ENCODE assay signal across 8 cellular contexts in the genomic region with DNA sequence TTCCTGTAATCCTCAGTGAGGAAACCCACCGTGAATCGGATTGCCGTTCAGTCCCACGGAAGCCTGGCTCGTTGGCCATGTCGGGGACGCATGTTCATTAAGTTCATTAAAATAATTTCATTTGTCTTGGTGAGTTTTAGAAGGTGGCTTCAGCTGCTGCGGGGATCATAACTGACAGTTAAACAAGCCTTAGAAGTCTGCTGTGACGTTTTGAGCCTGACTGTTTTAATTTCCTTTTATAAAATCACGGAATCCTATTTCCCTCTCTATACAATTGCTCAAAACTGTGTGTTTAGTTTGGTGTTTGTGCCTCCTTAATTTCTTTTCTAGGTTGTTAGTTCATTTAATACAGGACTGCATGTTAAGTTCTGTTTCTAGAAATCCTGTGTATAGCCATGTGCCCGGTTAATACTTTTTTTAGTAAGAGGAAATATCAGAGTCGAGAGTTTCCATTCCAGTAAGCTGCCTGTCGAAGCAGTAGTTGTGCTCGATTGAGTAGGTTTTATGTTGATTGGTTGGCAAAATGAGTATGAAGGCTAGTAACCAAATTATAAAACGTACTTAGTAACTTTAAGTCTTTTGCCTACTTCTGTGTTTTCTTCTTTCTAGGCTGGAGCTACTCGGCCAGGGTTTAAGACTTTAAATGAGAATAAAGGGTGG. TPM values are rescaled to one million over a fixed set of nuclear protein-coding genes. Genes with fewer than 3 reads are reported as not detected.
DNase-seq lines count a peak whose midpoint lies in the region; ATAC-seq, FAIRE-seq and TF ChIP-seq lines count a peak whose summit lies in the region.

No MANE protein-coding gene starts in this region.

- peak overlapping the region; percentile 89 for H3K9ac ChIP-seq in PC-3 (ENCODE audit: low read length)

- CTCF ChIA-PET in PC-3 (lab: Charles Lee): no interaction called here

- no peaks in the 10 kb centered on the region for H3F3A ChIP-seq in PC-3 (ENCODE audit: low read length, unreplicated experiment)

- 0% methylated on average over 16 of the region's 16 CpGs for WGBS in heart right ventricle, 2 donors
- 4 to 5% methylated on average over 15 of the region's 16 CpGs for WGBS in ectodermal cell, 2 experiments

- TSS peak; percentile 64 for BruUV-seq in PC-3 (replicated peaks; lab: Mats Ljungman, UMichigan)

- H3K9me3 ChIP-seq in heart right ventricle: no peaks in the 10 kb centered on the region
- H3K9me3 ChIP-seq in PC-3 (ENCODE audit: low read length): no peaks in the 10 kb centered on the region
- no peaks in the 10 kb centered on the region for H3K9me3 ChIP-seq in ectodermal cell (ENCODE audit: control insufficient read depth, low read length)
- no peaks in the 10 kb centered on the region for H3K9me3 ChIP-seq in muscle layer of duodenum (ENCODE audit: control insufficient read depth in 1 of 2, low read length in 2 of 2)

- H3K4me3 ChIP-seq in heart right ventricle (peak overlapping the region; percentile 53 to 96 (median 86)), PC-3 (ENCODE audit: low read length) (peak overlapping the region; percentile 91), ectodermal cell (ENCODE audit: insufficient read depth, low read depth, low read length) (peak overlapping the region; percentile 70), muscle layer of duodenum (ENCODE audit: low read depth in 1 of 2, low read length in 2 of 2) (peak overlapping the region; percentile 94 to 95)

- POLR2A ChIA-PET in PC-3 (lab: Charles Lee; ENCODE audit: unreplicated experiment): interaction anchor here (0.6 kb wide), 1 partner anchor 23 kb away, joined by 9 read pairs; no protein-coding TSS in a partner anchor

- peak overlapping the region; percentile 79 to 99 (median 96) for H3K27ac ChIP-seq in heart right ventricle
- peak overlapping the region; percentile 85 for H3K27ac ChIP-seq in PC-3 (ENCODE audit: low read length)
- peak overlapping the region; percentile 52 for H3K27ac ChIP-seq in ectodermal cell (ENCODE audit: insufficient read depth, low read depth, low read length, poor library complexity, severe bottlenecking)
- H3K27ac ChIP-seq in muscle layer of duodenum (ENCODE audit: low read length): peak overlapping the region; percentile 99

- H3K4me1 ChIP-seq in heart right ventricle (peaks cover 0 to 32% (median 22%) of the 10 kb centered on the region in 9 donors), PC-3 (ENCODE audit: insufficient read depth, low read length) (peaks cover 9% of the 10 kb centered on the region), ectodermal cell (ENCODE audit: control insufficient read depth, insufficient read depth, low read length) (peaks cover 9% of the 10 kb centered on the region), muscle layer of duodenum (ENCODE audit: control insufficient read depth in 1 of 2, insufficient read depth in 2 of 2, low read length in 2 of 2) (peaks cover 0 to 15% of the 10 kb centered on the region in 2 donors)

- H2AFZ ChIP-seq in PC-3 (ENCODE audit: low read length): peak overlapping the region; percentile 69

- TF ChIP-seq CTCF in heart right ventricle (IDR thresholded peaks at IDR 0.05) (peak in 1 of 9 donors; percentile 0), PC-3 (conservative IDR thresholded peaks at IDR 0.05; ENCODE audit: low read depth, low read length) (no peak)

- ATAC-seq in heart right ventricle: no peak
- ATAC-seq in Right ventricle myocardium inferior: no peak
- ATAC-seq in PC-3: no peak

- no peak for DNase-seq in heart right ventricle
- no peak for DNase-seq in Right ventricle myocardium inferior (ENCODE audit: missing footprints)
- DNase-seq in PC-3: no peak
- DNase-seq in HTR-8/SVneo (ENCODE audit: insufficient read length, low spot score): no peak
- DNase-seq in NCI-H187 treated with DMSO at 0.1 percent for 48 hours (lab: John Stamatoyannopoulos, UW): no peak
- DNase-seq in 8988T: no peak

- intact Hi-C loops in heart right ventricle (cut with DNase I): loop anchor here in 5 of 10 donors (5.0 to 10.0 kb wide), 5 partner anchors 52 to 196 kb away; a partner anchor contains a TSS
- intact Hi-C loops in Right ventricle myocardium inferior (cut with DNase I): no loop called here
- intact Hi-C loops in PC-3 (cut with micrococcal nuclease): loop anchor here (2.0 kb wide), 2 partner anchors 52 to 56 kb away; a partner anchor contains a TSS

- no peak for FAIRE-seq in HTR-8/SVneo (lab: Jason Lieb, UNC)

- H4K20me1 ChIP-seq in PC-3 (ENCODE audit: low read length): peaks cover 22% of the 10 kb centered on the region

- H3K27me3 ChIP-seq in heart right ventricle: no peaks in the 10 kb centered on the region
- no peaks in the 10 kb centered on the region for H3K27me3 ChIP-seq in PC-3 (ENCODE audit: low read length)
- no peaks in the 10 kb centered on the region for H3K27me3 ChIP-seq in ectodermal cell (ENCODE audit: control insufficient read depth, insufficient read depth, low read length, poor library complexity, severe bottlenecking)
- no peaks in the 10 kb centered on the region for H3K27me3 ChIP-seq in muscle layer of duodenum (ENCODE audit: low read depth, low read length)

- H3K36me3 ChIP-seq in heart right ventricle (peaks cover 0 to 33% (median 0%) of the 10 kb centered on the region in 9 donors), PC-3 (ENCODE audit: low read depth, low read length) (peaks cover 10% of the 10 kb centered on the region; the same call in 1 of the 2 replicates), ectodermal cell (ENCODE audit: control insufficient read depth, insufficient read depth, low read length) (no peaks in the 10 kb centered on the region), muscle layer of duodenum (ENCODE audit: control insufficient read depth in 1 of 2, insufficient read depth in 2 of 2, low read length in 2 of 2) (no peaks in the 10 kb centered on the region)

- no peaks in the 10 kb centered on the region for H3K9me2 ChIP-seq in PC-3 (replicated peaks; ENCODE audit: low read length)

- H3K4me2 ChIP-seq in PC-3 (ENCODE audit: low read length): peak overlapping the region; percentile 90

- peaks cover 56% of the 10 kb centered on the region for H3K79me2 ChIP-seq in PC-3 (ENCODE audit: low read length)

RNA-seq across cellular contexts. Expression of a gene that starts 0.7 kb away (rescaled TPM):
- total RNA-seq in heart right ventricle: 10 to 100 TPM; 16.3 to 30.3 (median 19.3) TPM
- polyA plus RNA-seq in heart right ventricle: 10 to 100 TPM in 1 of 2 donors, 1 to 10 TPM in 1; 4.7 to 24.6 TPM
- 22.6 TPM for total RNA-seq in Right ventricle myocardium inferior
- total RNA-seq in PC-3 (2014; rRNA removed): 108 and 115 TPM in 2 replicates
- 52.7 TPM for polyA plus RNA-seq in ectodermal cell (2013, experiment 1 of 4)
- polyA plus RNA-seq in ectodermal cell (2013, experiment 2 of 4): 51.8 TPM
- 40.1 TPM for polyA plus RNA-seq in ectodermal cell (2013, experiment 3 of 4)
- 44.9 TPM for polyA plus RNA-seq in ectodermal cell (2013, experiment 4 of 4)

RNA-seq across cellular contexts. Expression of a gene that starts 52.7 kb away (rescaled TPM):
- 1 to 10 TPM; 3.9 to 7.7 (median 5.6) TPM for total RNA-seq in heart right ventricle
- 1 to 10 TPM; 3.6 to 4.5 TPM for polyA plus RNA-seq in heart right ventricle
- total RNA-seq in Right ventricle myocardium inferior: 5.4 TPM
- 22.3 and 25.2 TPM in 2 replicates for total RNA-seq in PC-3 (2014; rRNA removed)
- 10.7 TPM for polyA plus RNA-seq in ectodermal cell (2013, experiment 1 of 4)
- polyA plus RNA-seq in ectodermal cell (2013, experiment 2 of 4): 12.5 TPM
- polyA plus RNA-seq in ectodermal cell (2013, experiment 3 of 4): 8.0 TPM
- polyA plus RNA-seq in ectodermal cell (2013, experiment 4 of 4): 8.1 TPM
